ENCODE assay signal across 1 cellular context in the genomic region with DNA sequence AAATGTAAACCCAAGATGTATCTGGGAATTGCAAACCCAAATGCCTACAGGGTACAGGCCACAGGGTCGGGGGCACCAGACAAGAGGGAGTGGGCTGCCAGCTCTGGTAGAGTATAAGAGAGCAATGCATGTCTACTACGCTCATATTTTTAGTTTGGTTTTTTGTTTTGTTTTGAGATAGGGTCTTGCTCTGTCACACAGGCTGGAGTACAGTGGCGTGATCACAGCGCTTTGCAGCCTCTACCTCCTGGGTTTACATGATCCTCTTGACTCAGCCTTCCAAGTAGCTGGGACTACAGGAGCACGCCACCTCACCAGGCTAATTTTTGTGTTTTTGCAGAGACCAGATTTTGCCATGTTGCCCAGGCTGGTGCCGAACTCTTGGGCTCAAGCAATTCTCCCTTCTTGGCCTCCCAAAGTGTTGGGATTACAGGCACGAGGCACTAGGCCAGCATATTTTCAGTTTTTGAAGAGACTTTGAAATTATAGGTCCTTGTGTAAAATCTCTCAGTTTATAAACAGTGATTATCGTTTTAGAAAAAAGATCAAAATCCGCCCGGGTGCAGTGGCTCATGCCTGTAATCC.
TF ChIP-seq lines count a peak whose summit lies in the region.

No MANE protein-coding gene starts in this region.

TF ChIP-seq in K562, 482 proteins besides CTCF, POLR2A, EP300 and RAD21:
- TF ChIP-seq, protein P1, sequence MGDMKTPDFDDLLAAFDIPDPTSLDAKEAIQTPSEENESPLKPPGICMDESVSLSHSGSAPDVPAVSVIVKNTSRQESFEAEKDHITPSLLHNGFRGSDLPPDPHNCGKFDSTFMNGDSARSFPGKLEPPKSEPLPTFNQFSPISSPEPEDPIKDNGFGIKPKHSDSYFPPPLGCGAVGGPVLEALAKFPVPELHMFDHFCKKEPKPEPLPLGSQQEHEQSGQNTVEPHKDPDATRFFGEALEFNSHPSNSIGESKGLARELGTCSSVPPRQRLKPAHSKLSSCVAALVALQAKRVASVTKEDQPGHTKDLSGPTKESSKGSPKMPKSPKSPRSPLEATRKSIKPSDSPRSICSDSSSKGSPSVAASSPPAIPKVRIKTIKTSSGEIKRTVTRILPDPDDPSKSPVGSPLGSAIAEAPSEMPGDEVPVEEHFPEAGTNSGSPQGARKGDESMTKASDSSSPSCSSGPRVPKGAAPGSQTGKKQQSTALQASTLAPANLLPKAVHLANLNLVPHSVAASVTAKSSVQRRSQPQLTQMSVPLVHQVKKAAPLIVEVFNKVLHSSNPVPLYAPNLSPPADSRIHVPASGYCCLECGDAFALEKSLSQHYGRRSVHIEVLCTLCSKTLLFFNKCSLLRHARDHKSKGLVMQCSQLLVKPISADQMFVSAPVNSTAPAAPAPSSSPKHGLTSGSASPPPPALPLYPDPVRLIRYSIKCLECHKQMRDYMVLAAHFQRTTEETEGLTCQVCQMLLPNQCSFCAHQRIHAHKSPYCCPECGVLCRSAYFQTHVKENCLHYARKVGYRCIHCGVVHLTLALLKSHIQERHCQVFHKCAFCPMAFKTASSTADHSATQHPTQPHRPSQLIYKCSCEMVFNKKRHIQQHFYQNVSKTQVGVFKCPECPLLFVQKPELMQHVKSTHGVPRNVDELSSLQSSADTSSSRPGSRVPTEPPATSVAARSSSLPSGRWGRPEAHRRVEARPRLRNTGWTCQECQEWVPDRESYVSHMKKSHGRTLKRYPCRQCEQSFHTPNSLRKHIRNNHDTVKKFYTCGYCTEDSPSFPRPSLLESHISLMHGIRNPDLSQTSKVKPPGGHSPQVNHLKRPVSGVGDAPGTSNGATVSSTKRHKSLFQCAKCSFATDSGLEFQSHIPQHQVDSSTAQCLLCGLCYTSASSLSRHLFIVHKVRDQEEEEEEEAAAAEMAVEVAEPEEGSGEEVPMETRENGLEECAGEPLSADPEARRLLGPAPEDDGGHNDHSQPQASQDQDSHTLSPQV (IDR thresholded peaks at IDR 0.05): peak; percentile 6; the same call in 1 of the 2 replicates
- no peak for TF ChIP-seq RBM15 (IDR thresholded peaks at IDR 0.05; ENCODE audit: insufficient read depth, low read length)
- TF ChIP-seq RBFOX2 (IDR thresholded peaks at IDR 0.05; ENCODE audit: low read depth, low read length): no peak
